In genomic region chr1:200039849-200040479, GRCh38 we compare ENCODE assay signal across 8 cellular contexts. TPM values are rescaled to one million over a fixed set of nuclear protein-coding genes. Genes with fewer than 3 reads are reported as not detected.
DNase-seq lines count a peak whose midpoint lies in the region; ATAC-seq and TF ChIP-seq lines count a peak whose summit lies in the region.

No MANE protein-coding gene starts in this region.

- no peaks in the 10 kb centered on the region for H3K36me3 ChIP-seq in ES-I3 (ENCODE audit: insufficient read depth, low read length)
- no peaks in the 10 kb centered on the region for H3K36me3 ChIP-seq in Peyer's patch

- H3K4me1 ChIP-seq in ES-I3 (ENCODE audit: insufficient read depth, low read length) = peaks cover 7% of the 10 kb centered on the region
- H3K4me1 ChIP-seq in Peyer's patch = peaks cover 0 to 14% (median 4%) of the 10 kb centered on the region in 4 donors

- peak overlapping the region in 3 of 4 donors; percentile 69 to 87 (median 77) for H3K27ac ChIP-seq in Peyer's patch

- H3K27me3 ChIP-seq in Peyer's patch = peaks cover 0 to 24% of the 10 kb centered on the region in 2 donors

- TF ChIP-seq CTCF in Peyer's patch (IDR thresholded peaks at IDR 0.05) = no peak
- TF ChIP-seq CTCF in fibroblast of villous mesenchyme (IDR thresholded peaks at IDR 0.05; ENCODE audit: insufficient read depth, low read depth, low read length) = no peak
- TF ChIP-seq CTCF in retinal pigment epithelial cell (conservative IDR thresholded peaks at IDR 0.05; ENCODE audit: low read depth, low read length) = no peak

- H3K4me3 ChIP-seq in Peyer's patch = peak overlapping the region; percentile 41 to 71 (median 51)
- peak overlapping the region; percentile 48 for H3K4me3 ChIP-seq in fibroblast of villous mesenchyme (ENCODE audit: low read depth, low read length)
- peak overlapping the region; percentile 56 for H3K4me3 ChIP-seq in retinal pigment epithelial cell (ENCODE audit: low read length)

- no peak for ATAC-seq in HG02852 (IDR thresholded peaks at IDR 0.05; ENCODE audit: unreplicated experiment)
- no peak for ATAC-seq in HG03565 (IDR thresholded peaks at IDR 0.05; ENCODE audit: unreplicated experiment)

- DNase-seq in Peyer's patch (no peak), fibroblast of villous mesenchyme (ENCODE audit: low read depth) (no peak), retinal pigment epithelial cell (ENCODE audit: low read depth) (no peak), NCI-H510A (lab: John Stamatoyannopoulos, UW) (no peak), cerebellar cortex (ENCODE audit: low spot score) (no peak)

- TF ChIP-seq POLR2A in Peyer's patch (IDR thresholded peaks at IDR 0.05) = no peak

- H3K9me3 ChIP-seq in ES-I3 (ENCODE audit: control insufficient read depth, insufficient read depth, low read length) (no peaks in the 10 kb centered on the region), Peyer's patch (peaks cover 0 to 5% (median 0%) of the 10 kb centered on the region in 4 donors)

- H3K9ac ChIP-seq in ES-I3 (ENCODE audit: low read depth, low read length) = peak overlapping the region; percentile 87

RNA-seq across cellular contexts. Expression of gene NR5A2, which starts 12.5 kb away (rescaled TPM):
- total RNA-seq in Peyer's patch = 100 to 1,000 TPM in 3 of 4 donors, 10 to 100 TPM in 1; 37.1 to 193 (median 171) TPM
- under 0.01 TPM in 1 of 2 replicates, not detected in the other for total RNA-seq in fibroblast of villous mesenchyme

Comparison
In these comparisons a context has a peak if more than half of its experiments do, and no peak if none do; other contexts are left out.
1. RNA of gene NR5A2, which starts 12.5 kb away (total RNA-seq): 37.1 to 193 TPM in Peyer's patch; under 0.01 TPM in fibroblast of villous mesenchyme; every median in the first group is over 10 times any median in the second.
2. Peak in every context shown above with its lines, with median percentiles within 50 percentile points of each other: H3K4me3 ChIP-seq.